Comparison of ENCODE assay signal across 1 cellular context in genomic region chr2:231039821-231040364, GRCh38.
A peak's percentile ranks its signal among the peaks of the same experiment; 100 is the strongest.
TF ChIP-seq lines count a peak whose summit lies in the region.

No MANE protein-coding gene starts in this region.

TF ChIP-seq in HepG2, 621 proteins besides CTCF, POLR2A, EP300 and RAD21 (continued from another document and continues in another):
- TF ChIP-seq MBD4 (IDR thresholded peaks at IDR 0.05; ENCODE audit: borderline replicate concordance, low read length) (no peak), ATF4 (CRISPR knock-in tag; IDR thresholded peaks at IDR 0.05) (no peak), MAZ (IDR thresholded peaks at IDR 0.05; ENCODE audit: borderline replicate concordance, low read depth, low read length) (peak; percentile 49; the same call in 1 of the 2 replicates), MAZ (CRISPR knock-in tag; IDR thresholded peaks at IDR 0.05; ENCODE audit: low read depth) (no peak; the same call in 1 of the 2 replicates), FOXA3 (CRISPR knock-in tag; IDR thresholded peaks at IDR 0.05) (no peak; the same call in 1 of the 2 replicates), ZFP62 (CRISPR knock-in tag; IDR thresholded peaks at IDR 0.05) (no peak), FOXK2 (IDR thresholded peaks at IDR 0.05) (no peak), ZNF501 (CRISPR knock-in tag; IDR thresholded peaks at IDR 0.05) (peak; percentile 50; the same call in 1 of the 2 replicates), ZNF383 (CRISPR knock-in tag; IDR thresholded peaks at IDR 0.05; ENCODE audit: borderline replicate concordance) (0 out of 2 replicates have a peak, but pooled peaks have one; percentile 62), NFAT5 (CRISPR knock-in tag; IDR thresholded peaks at IDR 0.05) (no peak), PRDM15 (CRISPR knock-in tag; IDR thresholded peaks at IDR 0.05) (no peak), ZHX1 (CRISPR knock-in tag; IDR thresholded peaks at IDR 0.05; ENCODE audit: low read depth) (no peak), HDAC2 (CRISPR knock-in tag; IDR thresholded peaks at IDR 0.05) (peak; percentile 60; the same call in 1 of the 2 replicates), ZNF414 (CRISPR knock-in tag; IDR thresholded peaks at IDR 0.05) (no peak; the same call in 1 of the 2 replicates), DZIP1 (CRISPR knock-in tag; IDR thresholded peaks at IDR 0.05) (no peak), TEF (CRISPR knock-in tag; IDR thresholded peaks at IDR 0.05) (no peak), IKZF4 (CRISPR knock-in tag; IDR thresholded peaks at IDR 0.05; ENCODE audit: borderline replicate concordance, low read depth, not compliant biosample characterization) (no peak), ATF6 (CRISPR knock-in tag; conservative IDR thresholded peaks at IDR 0.05) (no peak), ARID4A (CRISPR knock-in tag; IDR thresholded peaks at IDR 0.05; ENCODE audit: borderline replicate concordance) (no peak; the same call in 1 of the 2 replicates), ZSCAN20 (CRISPR knock-in tag; IDR thresholded peaks at IDR 0.05; ENCODE audit: borderline replicate concordance) (no peak), MZF1 (CRISPR knock-in tag; IDR thresholded peaks at IDR 0.05; ENCODE audit: borderline replicate concordance) (no peak), ZNF256 (CRISPR knock-in tag; conservative IDR thresholded peaks at IDR 0.05) (no peak), ZBTB7B (CRISPR knock-in tag; IDR thresholded peaks at IDR 0.05) (no peak), ZNF10 (CRISPR knock-in tag; IDR thresholded peaks at IDR 0.05; ENCODE audit: borderline replicate concordance, low read depth) (no peak)
